Comparison of ENCODE assay signal across 1 cellular context in the genomic region with DNA sequence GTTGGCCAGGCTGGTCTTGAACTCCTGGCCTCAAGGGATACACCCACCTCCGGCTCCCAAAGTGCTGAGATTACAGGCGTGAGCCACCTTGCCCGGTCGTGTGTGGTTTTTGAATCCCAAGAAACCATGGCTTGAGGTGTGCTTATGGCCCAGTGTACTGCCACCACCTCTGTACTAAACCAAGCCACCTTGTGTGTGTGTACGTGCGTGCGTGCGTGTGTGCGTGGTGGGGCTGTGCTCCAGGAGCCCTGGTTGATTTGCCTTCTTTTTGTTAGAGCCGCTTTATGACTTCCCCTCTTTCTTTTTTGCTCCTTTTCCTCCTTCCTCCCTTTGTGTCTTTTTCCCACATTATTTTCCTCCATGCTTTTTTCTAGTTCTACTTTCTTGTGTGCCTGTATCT.
TF ChIP-seq lines count a peak whose summit lies in the region.

No MANE protein-coding gene starts in this region.

TF ChIP-seq in H1, 55 proteins besides CTCF, POLR2A, EP300 and RAD21 (continued from another document):
- TF ChIP-seq, protein P1, sequence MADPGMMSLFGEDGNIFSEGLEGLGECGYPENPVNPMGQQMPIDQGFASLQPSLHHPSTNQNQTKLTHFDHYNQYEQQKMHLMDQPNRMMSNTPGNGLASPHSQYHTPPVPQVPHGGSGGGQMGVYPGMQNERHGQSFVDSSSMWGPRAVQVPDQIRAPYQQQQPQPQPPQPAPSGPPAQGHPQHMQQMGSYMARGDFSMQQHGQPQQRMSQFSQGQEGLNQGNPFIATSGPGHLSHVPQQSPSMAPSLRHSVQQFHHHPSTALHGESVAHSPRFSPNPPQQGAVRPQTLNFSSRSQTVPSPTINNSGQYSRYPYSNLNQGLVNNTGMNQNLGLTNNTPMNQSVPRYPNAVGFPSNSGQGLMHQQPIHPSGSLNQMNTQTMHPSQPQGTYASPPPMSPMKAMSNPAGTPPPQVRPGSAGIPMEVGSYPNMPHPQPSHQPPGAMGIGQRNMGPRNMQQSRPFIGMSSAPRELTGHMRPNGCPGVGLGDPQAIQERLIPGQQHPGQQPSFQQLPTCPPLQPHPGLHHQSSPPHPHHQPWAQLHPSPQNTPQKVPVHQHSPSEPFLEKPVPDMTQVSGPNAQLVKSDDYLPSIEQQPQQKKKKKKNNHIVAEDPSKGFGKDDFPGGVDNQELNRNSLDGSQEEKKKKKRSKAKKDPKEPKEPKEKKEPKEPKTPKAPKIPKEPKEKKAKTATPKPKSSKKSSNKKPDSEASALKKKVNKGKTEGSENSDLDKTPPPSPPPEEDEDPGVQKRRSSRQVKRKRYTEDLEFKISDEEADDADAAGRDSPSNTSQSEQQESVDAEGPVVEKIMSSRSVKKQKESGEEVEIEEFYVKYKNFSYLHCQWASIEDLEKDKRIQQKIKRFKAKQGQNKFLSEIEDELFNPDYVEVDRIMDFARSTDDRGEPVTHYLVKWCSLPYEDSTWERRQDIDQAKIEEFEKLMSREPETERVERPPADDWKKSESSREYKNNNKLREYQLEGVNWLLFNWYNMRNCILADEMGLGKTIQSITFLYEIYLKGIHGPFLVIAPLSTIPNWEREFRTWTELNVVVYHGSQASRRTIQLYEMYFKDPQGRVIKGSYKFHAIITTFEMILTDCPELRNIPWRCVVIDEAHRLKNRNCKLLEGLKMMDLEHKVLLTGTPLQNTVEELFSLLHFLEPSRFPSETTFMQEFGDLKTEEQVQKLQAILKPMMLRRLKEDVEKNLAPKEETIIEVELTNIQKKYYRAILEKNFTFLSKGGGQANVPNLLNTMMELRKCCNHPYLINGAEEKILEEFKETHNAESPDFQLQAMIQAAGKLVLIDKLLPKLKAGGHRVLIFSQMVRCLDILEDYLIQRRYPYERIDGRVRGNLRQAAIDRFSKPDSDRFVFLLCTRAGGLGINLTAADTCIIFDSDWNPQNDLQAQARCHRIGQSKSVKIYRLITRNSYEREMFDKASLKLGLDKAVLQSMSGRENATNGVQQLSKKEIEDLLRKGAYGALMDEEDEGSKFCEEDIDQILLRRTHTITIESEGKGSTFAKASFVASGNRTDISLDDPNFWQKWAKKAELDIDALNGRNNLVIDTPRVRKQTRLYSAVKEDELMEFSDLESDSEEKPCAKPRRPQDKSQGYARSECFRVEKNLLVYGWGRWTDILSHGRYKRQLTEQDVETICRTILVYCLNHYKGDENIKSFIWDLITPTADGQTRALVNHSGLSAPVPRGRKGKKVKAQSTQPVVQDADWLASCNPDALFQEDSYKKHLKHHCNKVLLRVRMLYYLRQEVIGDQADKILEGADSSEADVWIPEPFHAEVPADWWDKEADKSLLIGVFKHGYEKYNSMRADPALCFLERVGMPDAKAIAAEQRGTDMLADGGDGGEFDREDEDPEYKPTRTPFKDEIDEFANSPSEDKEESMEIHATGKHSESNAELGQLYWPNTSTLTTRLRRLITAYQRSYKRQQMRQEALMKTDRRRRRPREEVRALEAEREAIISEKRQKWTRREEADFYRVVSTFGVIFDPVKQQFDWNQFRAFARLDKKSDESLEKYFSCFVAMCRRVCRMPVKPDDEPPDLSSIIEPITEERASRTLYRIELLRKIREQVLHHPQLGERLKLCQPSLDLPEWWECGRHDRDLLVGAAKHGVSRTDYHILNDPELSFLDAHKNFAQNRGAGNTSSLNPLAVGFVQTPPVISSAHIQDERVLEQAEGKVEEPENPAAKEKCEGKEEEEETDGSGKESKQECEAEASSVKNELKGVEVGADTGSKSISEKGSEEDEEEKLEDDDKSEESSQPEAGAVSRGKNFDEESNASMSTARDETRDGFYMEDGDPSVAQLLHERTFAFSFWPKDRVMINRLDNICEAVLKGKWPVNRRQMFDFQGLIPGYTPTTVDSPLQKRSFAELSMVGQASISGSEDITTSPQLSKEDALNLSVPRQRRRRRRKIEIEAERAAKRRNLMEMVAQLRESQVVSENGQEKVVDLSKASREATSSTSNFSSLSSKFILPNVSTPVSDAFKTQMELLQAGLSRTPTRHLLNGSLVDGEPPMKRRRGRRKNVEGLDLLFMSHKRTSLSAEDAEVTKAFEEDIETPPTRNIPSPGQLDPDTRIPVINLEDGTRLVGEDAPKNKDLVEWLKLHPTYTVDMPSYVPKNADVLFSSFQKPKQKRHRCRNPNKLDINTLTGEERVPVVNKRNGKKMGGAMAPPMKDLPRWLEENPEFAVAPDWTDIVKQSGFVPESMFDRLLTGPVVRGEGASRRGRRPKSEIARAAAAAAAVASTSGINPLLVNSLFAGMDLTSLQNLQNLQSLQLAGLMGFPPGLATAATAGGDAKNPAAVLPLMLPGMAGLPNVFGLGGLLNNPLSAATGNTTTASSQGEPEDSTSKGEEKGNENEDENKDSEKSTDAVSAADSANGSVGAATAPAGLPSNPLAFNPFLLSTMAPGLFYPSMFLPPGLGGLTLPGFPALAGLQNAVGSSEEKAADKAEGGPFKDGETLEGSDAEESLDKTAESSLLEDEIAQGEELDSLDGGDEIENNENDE (IDR thresholded peaks at IDR 0.05; ENCODE audit: insufficient replicate concordance, low read length), result no peak
- no peak for TF ChIP-seq JUN (IDR thresholded peaks at IDR 0.05; ENCODE audit: low read depth, low read length)
- TF ChIP-seq SIN3A (conservative IDR thresholded peaks at IDR 0.05 in 1 of 2, IDR thresholded peaks at IDR 0.05 in 1 of 2; ENCODE audit: low read depth in 1 of 2, low read length in 2 of 2), result no peak
- TF ChIP-seq KDM1A (IDR thresholded peaks at IDR 0.05; ENCODE audit: borderline replicate concordance, low read length), result no peak
